ENCODE assay signal across 8 cellular contexts in the genomic region with DNA sequence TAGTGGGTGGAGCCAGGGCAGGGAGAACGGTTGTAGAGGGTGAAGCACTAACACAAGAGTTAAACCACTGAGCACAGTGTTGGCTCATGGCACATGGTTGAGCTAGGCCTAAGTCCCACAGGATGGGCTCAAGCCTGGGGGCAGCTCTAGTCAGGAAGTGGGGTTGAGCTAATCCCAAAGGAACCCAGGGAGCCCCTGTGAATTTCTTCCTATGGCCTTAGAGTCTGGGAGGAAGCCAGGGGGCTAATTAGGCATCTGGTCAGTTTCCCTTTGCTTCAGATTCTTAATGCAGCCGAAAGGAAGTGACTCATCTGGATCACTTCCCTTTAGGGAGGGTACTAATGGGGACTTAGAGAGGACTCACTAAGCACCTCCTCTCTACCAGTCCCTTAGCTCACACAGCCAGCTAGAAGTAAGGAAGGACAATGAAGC.
DNase-seq lines count a peak whose midpoint lies in the region; ATAC-seq lines count a peak whose summit lies in the region.

No MANE protein-coding gene starts in this region.

- H3K36me3 ChIP-seq in BLaER1 treated with 17β-estradiol and CSF1 and Interleukin-3, amounts not matched to agents 10 nM and 100 nM, result no peaks in the 10 kb centered on the region

- no peaks in the 10 kb centered on the region for H3K27me3 ChIP-seq in BLaER1 treated with 17β-estradiol and CSF1 and Interleukin-3, amounts not matched to agents 10 nM and 100 nM

- H3K4me3 ChIP-seq in BLaER1 treated with 17β-estradiol and CSF1 and Interleukin-3, amounts not matched to agents 10 nM and 100 nM, result peak overlapping the region in 1 of 10 experiments; percentile 52; a peak in 2 of 20 replicates

- peak; percentile 95 for DNase-seq in RKO (ENCODE audit: low spot score)
- peak; percentile 91 for DNase-seq in fibroblast of gingiva (ENCODE audit: low read depth)
- peak; percentile 79 for DNase-seq in pons (ENCODE audit: low spot score)
- DNase-seq in T-helper 9 cell, result no peak
- no peak for DNase-seq in NCI-H2107 treated with DMSO at 0.1 percent for 48 hours (lab: John Stamatoyannopoulos, UW; ENCODE audit: unreplicated experiment)

- H3K27ac ChIP-seq in BLaER1 treated with 17β-estradiol and CSF1 and Interleukin-3, amounts not matched to agents 10 nM and 100 nM, result peak overlapping the region; percentile 45 to 83 (median 67); a peak in 21 of 22 replicates

- ATAC-seq in GM19023 (IDR thresholded peaks at IDR 0.05; ENCODE audit: unreplicated experiment), result peak; percentile 88
- ATAC-seq in HG03064 (IDR thresholded peaks at IDR 0.05; ENCODE audit: low read depth, unreplicated experiment), result peak; percentile 97

- no peaks in the 10 kb centered on the region for H4K20me1 ChIP-seq in BLaER1 treated with 17β-estradiol and CSF1 and Interleukin-3, amounts not matched to agents 10 nM and 100 nM

- H3K4me2 ChIP-seq in BLaER1 treated with 17β-estradiol and CSF1 and Interleukin-3, amounts not matched to agents 10 nM and 100 nM, result peak overlapping the region; percentile 55 to 92 (median 86)

- H3K9ac ChIP-seq in BLaER1 treated with 17β-estradiol and CSF1 and Interleukin-3, amounts not matched to agents 10 nM and 100 nM, result peak overlapping the region in 6 of 11 experiments; percentile 25 to 57 (median 40); a peak in 9 of 22 replicates

- peaks cover 13 to 49% (median 26%) of the 10 kb centered on the region in 10 experiments for H3K4me1 ChIP-seq in BLaER1 treated with 17β-estradiol and CSF1 and Interleukin-3, amounts not matched to agents 10 nM and 100 nM

- no peaks in the 10 kb centered on the region for H3K9me3 ChIP-seq in BLaER1 treated with 17β-estradiol and CSF1 and Interleukin-3, amounts not matched to agents 10 nM and 100 nM (replicated peaks in 1 of 11)

Comparison
In these comparisons a context has a peak if more than half of its experiments do, and no peak if none do; other contexts are left out.
1. DNase-seq: peak in RKO (single experiment), fibroblast of gingiva (single experiment) and pons (single experiment); none in T-helper 9 cell (single experiment) and NCI-H2107 treated with DMSO at 0.1 percent for 48 hours (single experiment).